8 cellular contexts compared by ENCODE assay signal in genomic region chr6:44224154-44224977, GRCh38. TPM values are rescaled to one million over a fixed set of nuclear protein-coding genes. Genes with fewer than 3 reads are reported as not detected.
DNase-seq lines count a peak whose midpoint lies in the region; ATAC-seq, FAIRE-seq and TF ChIP-seq lines count a peak whose summit lies in the region.

No MANE protein-coding gene starts in this region.

- peak; percentile 14 for ATAC-seq in RWPE2 (ENCODE audit: low read depth)

- in situ Hi-C loops in HAP-1 (cut with MboI; ENCODE audit: low sequenced_read_pairs), result no loop called here

- CTCF ChIA-PET in H1 (lab: Charles Lee; ENCODE audit: partially characterized antibody), result interaction anchor here (0.6 to 19.4 kb wide), 27 partner anchors 8 to 511 kb away, joined by 3 to 287 read pairs (median 5); partner anchors contain the start of genes HSP90AB1, MYMX, SLC35B2 and TMEM151B

- H2AFZ ChIP-seq in H1 (ENCODE audit: low read length) (no peak overlapping the region), neural cell (ENCODE audit: low read depth, low read length) (no peak overlapping the region)

- H2BK5ac ChIP-seq in H1 (ENCODE audit: low read depth, low read length), result peak overlapping the region; percentile 26; the same call in 1 of the 2 replicates

- peak overlapping the region; percentile 46 for H3K4ac ChIP-seq in H1 (replicated peaks; ENCODE audit: insufficient read length, low read depth, low read length)

- no peak for FAIRE-seq in H1 (lab: Jason Lieb, UNC)

- H3K9ac ChIP-seq in H1 (replicated peaks in 1 of 4; ENCODE audit: extremely low read depth in 1 of 4, low read depth in 3 of 4, low read length in 3 of 4) (peak overlapping the region in 3 of 4 experiments; percentile 41 to 67 (median 42); a peak in 5 of 7 replicates), neural cell (ENCODE audit: low read length) (peak overlapping the region; percentile 55)

- no peak overlapping the region for H4K8ac ChIP-seq in H1 (ENCODE audit: extremely low read depth, insufficient read depth, low read length)

- H4K91ac ChIP-seq in H1 (replicated peaks; ENCODE audit: insufficient read length, low read length), result peak overlapping the region; percentile 5

- H3K36me3 ChIP-seq in HAP-1 (replicated peaks), result peaks cover 19% of the 10 kb centered on the region
- H3K36me3 ChIP-seq in RWPE2 (ENCODE audit: low read depth), result peaks cover 4% of the 10 kb centered on the region
- H3K36me3 ChIP-seq in H1 (ENCODE audit: control insufficient read depth in 2 of 4, insufficient read depth in 4 of 4, low read length in 3 of 4), result peaks cover 6 to 14% (median 8%) of the 10 kb centered on the region in 4 experiments; a peak in 5 of 8 replicates
- H3K36me3 ChIP-seq in neural cell (ENCODE audit: insufficient read depth, low read length), result no peaks in the 10 kb centered on the region

- H3K9me3 ChIP-seq in HAP-1 (no peaks in the 10 kb centered on the region), RWPE2 (ENCODE audit: severe bottlenecking) (no peaks in the 10 kb centered on the region), H1 (ENCODE audit: insufficient read depth in 2 of 2, low read depth in 1 of 2, low read length in 1 of 2) (no peaks in the 10 kb centered on the region), neural cell (ENCODE audit: low read length) (no peaks in the 10 kb centered on the region)

- peak overlapping the region; percentile 94 to 95 for H3K4me2 ChIP-seq in H1 (ENCODE audit: insufficient read depth in 1 of 2, low read depth in 2 of 2, low read length in 2 of 2)
- H3K4me2 ChIP-seq in neural cell (ENCODE audit: low read length), result peak overlapping the region; percentile 80

- 26% methylated on average over 6 of the region's 6 CpGs; no CpG with 5 or more reads in 1 of the 2 experiments for WGBS in H1 (ENCODE audit: extremely low coverage in 1 of 2, insufficient coverage in 1 of 2, insufficient read length in 1 of 2, insufficient replicate concordance in 2 of 2, low coverage in 1 of 2, low lambda C conversion rate in 2 of 2, missing lambda C conversion rate in 1 of 2), 2 experiments

- no peak overlapping the region for H2BK20ac ChIP-seq in H1 (ENCODE audit: low read length)

- H3F3A ChIP-seq in neural cell (ENCODE audit: insufficient read depth, low read length, poor library complexity, severe bottlenecking), result no peaks in the 10 kb centered on the region

- H3K4me3 ChIP-seq in HAP-1, result peak overlapping the region; percentile 45
- peak overlapping the region; percentile 43 for H3K4me3 ChIP-seq in RWPE2 (ENCODE audit: severe bottlenecking)
- peak overlapping the region; percentile 65 to 90 (median 78) for H3K4me3 ChIP-seq in H1 (ENCODE audit: extremely low read depth in 1 of 4, insufficient read depth in 2 of 4, low read depth in 3 of 4, low read length in 4 of 4)
- peak overlapping the region; percentile 77 for H3K4me3 ChIP-seq in neural cell (ENCODE audit: low read length)

- no peak for TF ChIP-seq POLR2A in H1 (IDR thresholded peaks at IDR 0.05; ENCODE audit: control extremely low read depth in 1 of 2, low read depth in 2 of 2, low read length in 2 of 2)

- peaks cover 23% of the 10 kb centered on the region for H3K79me1 ChIP-seq in H1 (ENCODE audit: low read depth, low read length)

- 0 out of 2 replicates have a peak overlapping the region, but pooled peaks have one; percentile 67 for H2BK15ac ChIP-seq in H1 (ENCODE audit: low read length)

- no peak for TF ChIP-seq RAD21 in H1 (IDR thresholded peaks at IDR 0.05 in 1 of 2, conservative IDR thresholded peaks at IDR 0.05 in 1 of 2; ENCODE audit: low read depth in 2 of 2, low read length in 2 of 2)
- TF ChIP-seq RAD21 in neural cell (conservative IDR thresholded peaks at IDR 0.05), result peak; percentile 27

- no peak overlapping the region for H2AK5ac ChIP-seq in H1 (ENCODE audit: low read depth, low read length)

- peak overlapping the region; percentile 68; the same call in 1 of the 2 replicates for H3K18ac ChIP-seq in H1 (ENCODE audit: extremely low read depth, low read length)

- H3K27ac ChIP-seq in RWPE2 (ENCODE audit: poor library complexity, severe bottlenecking) (peak overlapping the region; percentile 56), H1 (ENCODE audit: low read depth, low read length) (no peak overlapping the region), neural cell (ENCODE audit: low read length) (no peak overlapping the region)

- peak overlapping the region; percentile 25 for H4K5ac ChIP-seq in H1 (ENCODE audit: insufficient read length, low read depth, low read length)

- no peak overlapping the region for H2BK120ac ChIP-seq in H1 (replicated peaks; ENCODE audit: low read depth, low read length)

- DNase-seq in Daoy (ENCODE audit: low read depth), result peak; percentile 68
- DNase-seq in HAP-1 (ENCODE audit: low spot score in 2 of 2), result peak; percentile 40 to 70
- no peak for DNase-seq in RWPE2 (ENCODE audit: low spot score)
- DNase-seq in H1 (ENCODE audit: low read depth in 1 of 2, low spot score in 2 of 2), result no peak
- DNase-seq in kidney glomerular epithelial cell (lab: John Stamatoyannopoulos, UW), result no peak
- no peak for DNase-seq in COR-L47 (lab: John Stamatoyannopoulos, UW)
- no peak for DNase-seq in occipital lobe (lab: John Stamatoyannopoulos, UW)

- POLR2A ChIA-PET in H1 (lab: Charles Lee; ENCODE audit: partially characterized antibody), result interaction anchor here (0.9 to 21.0 kb wide), 15 partner anchors 11 to 88 kb away, joined by 3 to 477 read pairs (median 9); partner anchors contain the start of genes AARS2, HSP90AB1 and SLC35B2

- peak overlapping the region; percentile 68; the same call in 1 of the 2 replicates for H2BK12ac ChIP-seq in H1 (ENCODE audit: low read depth, low read length)

- peaks cover 30 to 39% of the 10 kb centered on the region in 2 experiments for H4K20me1 ChIP-seq in H1 (replicated peaks in 1 of 2; ENCODE audit: control insufficient read depth in 1 of 2, insufficient read depth in 2 of 2, low read length in 2 of 2)
- no peaks in the 10 kb centered on the region for H4K20me1 ChIP-seq in neural cell (ENCODE audit: insufficient read depth)

- no peaks in the 10 kb centered on the region for H3K9me2 ChIP-seq in neural cell (ENCODE audit: insufficient read depth, low read length)

- TF ChIP-seq EP300 in H1 (IDR thresholded peaks at IDR 0.05; ENCODE audit: borderline replicate concordance in 1 of 2, low read depth in 2 of 2, low read length in 2 of 2), result no peak
- no peak for TF ChIP-seq EP300 in neural cell (conservative IDR thresholded peaks at IDR 0.05; ENCODE audit: poor library complexity, severe bottlenecking)

- H3K4me1 ChIP-seq in HAP-1 (peaks cover 25% of the 10 kb centered on the region), RWPE2 (ENCODE audit: insufficient read depth, poor library complexity, severe bottlenecking) (peaks cover 13% of the 10 kb centered on the region), H1 (replicated peaks in 1 of 4; ENCODE audit: control insufficient read depth in 3 of 4, insufficient read depth in 4 of 4, low read length in 3 of 4) (peaks cover 15 to 48% (median 35%) of the 10 kb centered on the region in 4 experiments)

- H3K14ac ChIP-seq in H1 (ENCODE audit: insufficient read length), result no peak overlapping the region

- peaks cover 16% of the 10 kb centered on the region for H3K23me2 ChIP-seq in H1 (ENCODE audit: low read depth, low read length)

- no peak overlapping the region for H3K23ac ChIP-seq in H1 (ENCODE audit: insufficient read length)

- TF ChIP-seq CTCF in RWPE2 (IDR thresholded peaks at IDR 0.05; ENCODE audit: poor library complexity, severe bottlenecking) (no peak), H1 (IDR thresholded peaks at IDR 0.05; ENCODE audit: control extremely low read depth in 1 of 3, insufficient read depth in 1 of 3, low read depth in 1 of 3, low read length in 3 of 3) (peak in 2 of 3 experiments; percentile 33 to 39; a peak in 2 of 4 replicates), neural cell (IDR thresholded peaks at IDR 0.05; ENCODE audit: poor library complexity, severe bottlenecking) (peak; percentile 45)

- H3K79me2 ChIP-seq in H1 (ENCODE audit: control insufficient read depth in 1 of 2, insufficient read depth in 2 of 2, low read length in 2 of 2) (peaks cover 10 to 48% of the 10 kb centered on the region in 2 experiments; a peak in 3 of 4 replicates), neural cell (replicated peaks; ENCODE audit: insufficient read depth, low read length) (peaks cover 3% of the 10 kb centered on the region)

- H3K27me3 ChIP-seq in HAP-1 (ENCODE audit: low read depth) (no peaks in the 10 kb centered on the region), RWPE2 (ENCODE audit: insufficient read depth, poor library complexity, severe bottlenecking) (no peaks in the 10 kb centered on the region), H1 (replicated peaks in 1 of 4; ENCODE audit: control insufficient read depth in 3 of 4, extremely low read depth in 1 of 4, insufficient read depth in 3 of 4, low read length in 3 of 4) (no peaks in the 10 kb centered on the region), neural cell (ENCODE audit: insufficient read depth, low read depth, low read length) (peaks cover under 1% of the 10 kb centered on the region)

- no peak overlapping the region for H3K56ac ChIP-seq in H1 (replicated peaks; ENCODE audit: insufficient read length, low read depth, low read length)

RNA-seq across cellular contexts. Expression of gene SLC29A1, which starts 1.0 kb away (rescaled TPM):
- 14.7 and 20.4 TPM in 2 replicates for total RNA-seq in Daoy (2014; rRNA removed; shearing (Covaris generic))
- total RNA-seq in H1 (2021; fragmentation: NEBNext Ultra II Directional; extraction: Animal tissue kit (Norgen Biotek cat#: 25700)), result 187 and 196 TPM in 2 replicates
- polyA plus RNA-seq in H1 (2011; rRNA removed), result 558 and 626 TPM in 2 replicates
- polyA plus RNA-seq in H1 (2011; cell fraction: cytosol; rRNA removed), result 409 TPM
- 636 TPM for polyA plus RNA-seq in H1 (2011; cell fraction: nucleus; rRNA removed)
- polyA plus RNA-seq in H1 (2012, experiment 1 of 2), result 210 to 268 TPM (median 256 TPM) in 4 replicates
- polyA plus RNA-seq in H1 (2012, experiment 2 of 2), result 267 TPM
- 396 TPM for polyA plus RNA-seq in H1 (2013, experiment 1 of 2)
- polyA plus RNA-seq in H1 (2013, experiment 2 of 2), result 418 TPM
- 456 and 664 TPM in 2 replicates for polyA minus RNA-seq in H1 (2011; rRNA and poly(A)+ RNA removed)
- 124 TPM for polyA minus RNA-seq in H1 (2011; cell fraction: cytosol; rRNA and poly(A)+ RNA removed)
- 168 TPM for polyA minus RNA-seq in H1 (2011; cell fraction: nucleus; rRNA and poly(A)+ RNA removed)
- 18.9 and 29.5 TPM in 2 replicates for polyA plus RNA-seq in neural cell
- polyA minus RNA-seq in neural cell, result 11.7 and 12.7 TPM in 2 replicates
- 5.5 TPM for total RNA-seq in occipital lobe

RNA-seq across cellular contexts. Expression of gene MYMX, which starts 7.6 kb away (rescaled TPM):
- total RNA-seq in Daoy (2014; rRNA removed; shearing (Covaris generic)), result not detected in 2 replicates
- total RNA-seq in H1 (2021; fragmentation: NEBNext Ultra II Directional; extraction: Animal tissue kit (Norgen Biotek cat#: 25700)), result 4.7 and 5.2 TPM in 2 replicates
- polyA plus RNA-seq in H1 (2011; rRNA removed) (5.3 and 6.9 TPM in 2 replicates), neural cell (not detected in 2 replicates)
- 6.9 TPM for polyA plus RNA-seq in H1 (2011; cell fraction: cytosol; rRNA removed)
- 8.2 TPM for polyA plus RNA-seq in H1 (2011; cell fraction: nucleus; rRNA removed)
- 7.5 to 8.9 TPM (median 7.9 TPM) in 4 replicates for polyA plus RNA-seq in H1 (2012, experiment 1 of 2)
- 9.3 TPM for polyA plus RNA-seq in H1 (2012, experiment 2 of 2)
- polyA plus RNA-seq in H1 (2013, experiment 1 of 2), result 10.1 TPM
- polyA plus RNA-seq in H1 (2013, experiment 2 of 2), result 10.6 TPM
- polyA minus RNA-seq in H1 (2011; rRNA and poly(A)+ RNA removed), result 3.2 and 3.8 TPM in 2 replicates
- polyA minus RNA-seq in H1 (2011; cell fraction: cytosol; rRNA and poly(A)+ RNA removed), result 5.0 TPM
- 5.1 TPM for polyA minus RNA-seq in H1 (2011; cell fraction: nucleus; rRNA and poly(A)+ RNA removed)
- polyA minus RNA-seq in neural cell, result not detected in 2 replicates
- total RNA-seq in occipital lobe, result not detected

RNA-seq across cellular contexts. Expression of gene HSP90AB1, which starts 22.5 kb away (rescaled TPM):
- total RNA-seq in Daoy (2014; rRNA removed; shearing (Covaris generic)), result 2,636 and 2,780 TPM in 2 replicates
- 2,224 and 2,297 TPM in 2 replicates for total RNA-seq in H1 (2021; fragmentation: NEBNext Ultra II Directional; extraction: Animal tissue kit (Norgen Biotek cat#: 25700))
- 1,244 and 1,564 TPM in 2 replicates for polyA plus RNA-seq in H1 (2011; rRNA removed)
- polyA plus RNA-seq in H1 (2011; cell fraction: cytosol; rRNA removed), result 1,987 TPM
- polyA plus RNA-seq in H1 (2011; cell fraction: nucleus; rRNA removed), result 1,165 TPM
- polyA plus RNA-seq in H1 (2012, experiment 1 of 2), result 2,191 to 2,644 TPM (median 2,404 TPM) in 4 replicates
- 384 TPM for polyA plus RNA-seq in H1 (2012, experiment 2 of 2)
- polyA plus RNA-seq in H1 (2013, experiment 1 of 2), result 1,706 TPM
- 1,654 TPM for polyA plus RNA-seq in H1 (2013, experiment 2 of 2)
- polyA minus RNA-seq in H1 (2011; rRNA and poly(A)+ RNA removed), result 1,724 and 1,899 TPM in 2 replicates
- polyA minus RNA-seq in H1 (2011; cell fraction: cytosol; rRNA and poly(A)+ RNA removed), result 850 TPM
- polyA minus RNA-seq in H1 (2011; cell fraction: nucleus; rRNA and poly(A)+ RNA removed), result 610 TPM
- polyA plus RNA-seq in neural cell, result 485 and 522 TPM in 2 replicates
- 358 and 429 TPM in 2 replicates for polyA minus RNA-seq in neural cell
- 440 TPM for total RNA-seq in occipital lobe

RNA-seq across cellular contexts. Expression of gene SLC35B2, which starts 33.0 kb away (rescaled TPM):
- 86.8 and 92.8 TPM in 2 replicates for total RNA-seq in Daoy (2014; rRNA removed; shearing (Covaris generic))
- total RNA-seq in H1 (2021; fragmentation: NEBNext Ultra II Directional; extraction: Animal tissue kit (Norgen Biotek cat#: 25700)), result 29.5 and 32.3 TPM in 2 replicates
- polyA plus RNA-seq in H1 (2011; rRNA removed) (65.0 and 73.7 TPM in 2 replicates), neural cell (44.5 and 64.9 TPM in 2 replicates)
- 49.6 TPM for polyA plus RNA-seq in H1 (2011; cell fraction: cytosol; rRNA removed)
- 90.4 TPM for polyA plus RNA-seq in H1 (2011; cell fraction: nucleus; rRNA removed)
- polyA plus RNA-seq in H1 (2012, experiment 1 of 2), result 26.2 to 41.2 TPM (median 36.7 TPM) in 4 replicates
- 48.9 TPM for polyA plus RNA-seq in H1 (2012, experiment 2 of 2)
- polyA plus RNA-seq in H1 (2013, experiment 1 of 2), result 43.7 TPM
- 43.6 TPM for polyA plus RNA-seq in H1 (2013, experiment 2 of 2)
- 48.1 and 49.1 TPM in 2 replicates for polyA minus RNA-seq in H1 (2011; rRNA and poly(A)+ RNA removed)
- polyA minus RNA-seq in H1 (2011; cell fraction: cytosol; rRNA and poly(A)+ RNA removed), result 21.4 TPM
- polyA minus RNA-seq in H1 (2011; cell fraction: nucleus; rRNA and poly(A)+ RNA removed), result 25.3 TPM
- 33.5 and 42.1 TPM in 2 replicates for polyA minus RNA-seq in neural cell
- 33.1 TPM for total RNA-seq in occipital lobe

RNA-seq across cellular contexts. Expression of gene NFKBIE, which starts 41.0 kb away (rescaled TPM):
- 42.3 and 56.3 TPM in 2 replicates for total RNA-seq in Daoy (2014; rRNA removed; shearing (Covaris generic))
- total RNA-seq in H1 (2021; fragmentation: NEBNext Ultra II Directional; extraction: Animal tissue kit (Norgen Biotek cat#: 25700)), result 10.8 and 13.5 TPM in 2 replicates
- polyA plus RNA-seq in H1 (2011; rRNA removed), result 19.2 and 22.9 TPM in 2 replicates
- 18.8 TPM for polyA plus RNA-seq in H1 (2011; cell fraction: cytosol; rRNA removed)
- polyA plus RNA-seq in H1 (2011; cell fraction: nucleus; rRNA removed), result 14.3 TPM
- 12.7 to 17.1 TPM (median 13.6 TPM) in 4 replicates for polyA plus RNA-seq in H1 (2012, experiment 1 of 2)
- polyA plus RNA-seq in H1 (2012, experiment 2 of 2), result 17.0 TPM
- 6.2 TPM for polyA plus RNA-seq in H1 (2013, experiment 1 of 2)
- 7.5 TPM for polyA plus RNA-seq in H1 (2013, experiment 2 of 2)
- polyA minus RNA-seq in H1 (2011; rRNA and poly(A)+ RNA removed), result 7.0 and 9.3 TPM in 2 replicates
- polyA minus RNA-seq in H1 (2011; cell fraction: cytosol; rRNA and poly(A)+ RNA removed), result 7.8 TPM
- polyA minus RNA-seq in H1 (2011; cell fraction: nucleus; rRNA and poly(A)+ RNA removed), result 12.2 TPM
- polyA plus RNA-seq in neural cell, result 15.1 and 16.8 TPM in 2 replicates
- 12.7 and 13.7 TPM in 2 replicates for polyA minus RNA-seq in neural cell
- 7.8 TPM for total RNA-seq in occipital lobe

Comparison
In these comparisons a context has a peak if more than half of its experiments do, and no peak if none do; other contexts are left out.
1. DNase-seq: peak in Daoy (single experiment) and HAP-1 (2 of 2); none in RWPE2 (single experiment), H1 (0 of 2), kidney glomerular epithelial cell (single experiment), COR-L47 (single experiment) and occipital lobe (single experiment).
2. Peak in every context shown above with its lines, with median percentiles within 50 percentile points of each other: H3K4me3 ChIP-seq.